18 cellular contexts compared by ENCODE assay signal in the genomic region with DNA sequence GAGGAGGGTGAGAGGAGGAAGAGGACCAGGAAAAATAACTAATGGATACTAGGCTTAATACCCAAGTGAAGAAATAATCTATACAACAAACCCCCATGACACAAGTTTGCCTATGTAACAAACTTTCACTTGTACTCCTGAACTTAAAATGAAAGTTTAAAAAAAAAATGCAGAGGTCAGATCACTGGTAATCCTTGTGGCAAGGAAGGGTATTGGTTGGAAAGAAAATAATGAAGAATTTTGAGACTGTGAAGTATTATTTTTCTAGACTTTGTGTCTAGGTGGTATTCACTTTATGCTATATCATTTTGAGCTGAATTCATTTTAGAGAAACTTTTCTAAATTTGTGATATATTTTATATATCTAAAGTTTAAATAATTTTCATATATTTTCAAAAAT.
DNase-seq lines count a peak whose midpoint lies in the region; ATAC-seq and TF ChIP-seq lines count a peak whose summit lies in the region.
"Had no signal": no experiment of that assay in that cellular context is flagged by ENCODE, and none has a peak within 500 bp of the region (broad histone marks: within the 10 kb centered on the region; RNA-seq: fewer than 3 reads in every experiment).

No MANE protein-coding gene starts in this region.

- H2BK5ac ChIP-seq in H9 (ENCODE audit: insufficient read length, low read length), result no peak overlapping the region

- H3K23me2 ChIP-seq in H9 (ENCODE audit: insufficient read length, low read depth, low read length, poor library complexity, severe bottlenecking), result no peaks in the 10 kb centered on the region

- DNase-seq in H9, result no peak
- DNase-seq in fibroblast of mammary gland (ENCODE audit: low read depth), result no peak
- DNase-seq in mesothelial cell of epicardium (ENCODE audit: low spot score in 2 of 2, unreplicated experiment in 2 of 2), result no peak
- DNase-seq in spleen, result no peak
- no peak for DNase-seq in left cardiac atrium
- DNase-seq in NOMO-1 treated with dmso at 0.1 percent for 144 hours (lab: John Stamatoyannopoulos, UW; ENCODE audit: unreplicated experiment), result no peak
- DNase-seq: BE2C; CD8-positive, alpha-beta T cell; COR-L47; DMS153; DMS79 treated with DMSO at 0.1 percent for 48 hours; EL; GOT3; HCEC 1CT; KG1 had no signal

- H2BK15ac ChIP-seq in H9 (ENCODE audit: low read depth, low read length), result no peak overlapping the region

- no peak overlapping the region for H3K14ac ChIP-seq in H9 (ENCODE audit: insufficient read depth, low read length)

- H3K4me3 ChIP-seq in fibroblast of mammary gland (ENCODE audit: control insufficient read depth, low read depth, low read length) (no peak overlapping the region), spleen (no peak overlapping the region)

- H3K79me2 ChIP-seq in H9 (ENCODE audit: insufficient read depth, low read length), result no peaks in the 10 kb centered on the region

- ATAC-seq in HG02623 (IDR thresholded peaks at IDR 0.05; ENCODE audit: unreplicated experiment) (no peak), left cardiac atrium (no peak)
- ATAC-seq: CD8-positive, alpha-beta T cell had no signal

- H4K8ac ChIP-seq in H9 (replicated peaks; ENCODE audit: insufficient read length, low read depth, low read length), result no peak overlapping the region

- H3K9ac ChIP-seq in H9 (ENCODE audit: extremely low read depth, insufficient read length, low read length), result no peak overlapping the region

- H2AFZ ChIP-seq in H9 (ENCODE audit: low read length), result no peak overlapping the region

- H2BK12ac ChIP-seq in H9 (ENCODE audit: insufficient read length, low read depth, low read length), result no peak overlapping the region

- no peak overlapping the region for H3K23ac ChIP-seq in H9 (ENCODE audit: insufficient read length, low read depth, low read length)

- TF ChIP-seq CTCF in H9 (conservative IDR thresholded peaks at IDR 0.05) (peak; percentile 36; the same call in 1 of the 3 replicates), fibroblast of mammary gland (conservative IDR thresholded peaks at IDR 0.05; ENCODE audit: control insufficient read depth, insufficient read depth, low read depth, low read length) (peak; percentile 5), mesothelial cell of epicardium (IDR thresholded peaks at IDR 0.05; ENCODE audit: unreplicated experiment) (peak; percentile 48), spleen (IDR thresholded peaks at IDR 0.05 in 8 of 11, conservative IDR thresholded peaks at IDR 0.05 in 3 of 11) (no peak)

- peaks cover 30 to 32% of the 10 kb centered on the region in 2 experiments for H3K4me1 Mint-ChIP-seq in H9
- no peaks in the 10 kb centered on the region for H3K4me1 Mint-ChIP-seq in mesothelial cell of epicardium
- H3K4me1 Mint-ChIP-seq: CD14-positive monocyte, IgD-negative memory B cell had no signal

- no peak overlapping the region for H2BK120ac ChIP-seq in H9 (ENCODE audit: low read depth, low read length, poor library complexity, severe bottlenecking)

- H3K79me1 ChIP-seq in H9 (ENCODE audit: insufficient read depth, low read depth, low read length, poor library complexity, severe bottlenecking), result no peaks in the 10 kb centered on the region

- H4K91ac ChIP-seq in H9 (ENCODE audit: insufficient read length, low read depth, low read length), result no peak overlapping the region

- H3K27ac ChIP-seq in H9 (ENCODE audit: insufficient read length, low read depth, low read length) (no peak overlapping the region), spleen (no peak overlapping the region)

- H3K9me3 ChIP-seq in H9 (ENCODE audit: control insufficient read depth, low read depth, low read length) (no peaks in the 10 kb centered on the region), spleen (peaks cover 0 to 19% (median 0%) of the 10 kb centered on the region in 8 donors)
- H3K9me3 ChIP-seq: BE2C had no signal

- H4K5ac ChIP-seq in H9 (ENCODE audit: insufficient read length, low read depth, low read length), result no peak overlapping the region

- H3K4me2 ChIP-seq in H9 (ENCODE audit: insufficient read depth, insufficient read length, low read length), result no peak overlapping the region

- TF ChIP-seq POLR2A in spleen (IDR thresholded peaks at IDR 0.05), result no peak

- H3T11ph ChIP-seq in H9 (ENCODE audit: low read length), result no peak overlapping the region

- no peaks in the 10 kb centered on the region for H4K20me1 ChIP-seq in H9 (ENCODE audit: control insufficient read depth, insufficient read depth, insufficient read length)

- H3K9me3 Mint-ChIP-seq in H9 (peaks cover 0 to 10% of the 10 kb centered on the region in 2 experiments; a peak in 3 of 5 replicates), mesothelial cell of epicardium (no peaks in the 10 kb centered on the region)

- H3K36me3 Mint-ChIP-seq in H9 (ENCODE audit: insufficient read depth in 1 of 3, low read depth in 3 of 3) (peaks cover 3 to 12% (median 4%) of the 10 kb centered on the region in 3 experiments), mesothelial cell of epicardium (no peaks in the 10 kb centered on the region)
- H3K36me3 Mint-ChIP-seq: CD14-positive monocyte; CD8-positive, alpha-beta T cell; IgD-negative memory B cell had no signal

- H3K27me3 Mint-ChIP-seq in H9 (ENCODE audit: low read depth), result no peaks in the 10 kb centered on the region
- no peaks in the 10 kb centered on the region for H3K27me3 Mint-ChIP-seq in mesothelial cell of epicardium (ENCODE audit: low read depth)
- H3K27me3 Mint-ChIP-seq: IgD-negative memory B cell had no signal

- H2BK20ac ChIP-seq in H9 (ENCODE audit: low read depth, low read length, poor library complexity, severe bottlenecking), result no peak overlapping the region

- no peak overlapping the region for H3K4ac ChIP-seq in H9 (ENCODE audit: low read depth, low read length)

- H3K4me1 ChIP-seq in H9 (ENCODE audit: insufficient read depth, low read length) (peaks cover 5% of the 10 kb centered on the region; the same call in 1 of the 2 replicates), spleen (no peaks in the 10 kb centered on the region)

- no peak overlapping the region for H3K27ac Mint-ChIP-seq in H9
- no peak overlapping the region for H3K27ac Mint-ChIP-seq in mesothelial cell of epicardium
- H3K27ac Mint-ChIP-seq: CD14-positive monocyte; CD8-positive, alpha-beta T cell; IgD-negative memory B cell had no signal

- H3K56ac ChIP-seq in H9 (ENCODE audit: insufficient read length, low read depth, low read length), result no peak overlapping the region

- H3K27me3 ChIP-seq in H9 (ENCODE audit: insufficient read depth, low read length), result no peaks in the 10 kb centered on the region
- no peaks in the 10 kb centered on the region for H3K27me3 ChIP-seq in spleen (replicated peaks in 1 of 7)
- H3K27me3 ChIP-seq: BE2C had no signal

- no peak overlapping the region for H3K18ac ChIP-seq in H9 (ENCODE audit: insufficient read length, low read depth, low read length)

- H2AK5ac ChIP-seq in H9 (ENCODE audit: insufficient read length, low read length), result no peak overlapping the region

- H3K4me3 Mint-ChIP-seq in H9 (no peak overlapping the region), mesothelial cell of epicardium (no peak overlapping the region)
- H3K4me3 Mint-ChIP-seq: CD14-positive monocyte; CD8-positive, alpha-beta T cell; IgD-negative memory B cell had no signal

- no peaks in the 10 kb centered on the region for H3K36me3 ChIP-seq in spleen
- H3K36me3 ChIP-seq: BE2C had no signal

- intact Hi-C loops in spleen (cut with DNase I; ENCODE audit: low total_unique reads), result no loop called here
- intact Hi-C loops in left cardiac atrium (cut with DNase I), result no loop called here

Comparison
In these comparisons a context has a peak if more than half of its experiments do, and no peak if none do; other contexts are left out.
1. CTCF ChIP-seq: peak in H9 (single experiment), fibroblast of mammary gland (single experiment) and mesothelial cell of epicardium (single experiment); none in spleen (0 of 11).